In the genomic region with DNA sequence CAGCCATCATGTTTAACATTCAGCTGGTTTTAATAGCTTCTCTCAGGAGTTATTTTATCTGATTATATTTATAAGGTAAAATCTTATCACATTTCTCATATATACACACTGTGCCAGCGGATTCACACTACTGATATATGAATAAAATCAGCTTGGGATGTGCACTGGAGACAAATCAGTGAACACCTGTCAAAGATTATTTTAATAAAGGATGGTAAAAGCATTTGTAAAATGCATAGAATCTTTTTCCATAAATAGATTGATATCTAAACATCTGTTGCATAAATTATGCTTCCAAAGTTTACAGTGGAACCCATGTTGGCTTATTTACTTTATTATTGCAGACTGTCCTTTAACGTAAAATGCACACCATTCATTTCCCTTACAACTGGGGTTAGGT, we compare ENCODE assay signal across 20 cellular contexts.
"Had no signal": no experiment of that assay in that cellular context is flagged by ENCODE, and none has a peak within 500 bp of the region (broad histone marks: within the 10 kb centered on the region; RNA-seq: fewer than 3 reads in every experiment).

No MANE protein-coding gene starts in this region.

- H3K27me3 ChIP-seq: left lung, pancreas, spleen, tibial nerve, uterus had no signal

- H3K36me3 ChIP-seq: left lung, lower lobe of right lung, pancreas, prostate gland, spleen, tibial nerve, uterus had no signal

- FAIRE-seq: pancreas had no signal

- H3K4me3 ChIP-seq: left lung, lower lobe of right lung, pancreas, prostate gland, skin epidermis, spleen, tibial nerve, uterus had no signal

- DNase-seq: hypothalamus; immature natural killer cell; kidney; left colon; left lung; lower lobe of right lung; mammary epithelial cell; mesenchymal stem cell; naive thymus-derived CD8-positive, alpha-beta T cell; nucleus accumbens; pancreas; posterior cingulate gyrus; retina; spleen; stimulated activated CD4-positive, alpha-beta T cell treated with anti-CD3 and anti-CD28 coated beads, Interleukin-4, amount 100 ng/mL, for 24 hours; stimulated activated naive CD4-positive, alpha-beta T cell; uterus had no signal
